In genomic region chr18:49355028-49355427, GRCh38 we compare ENCODE assay signal across 24 cellular contexts.
"Had no signal": no experiment of that assay in that cellular context is flagged by ENCODE, and none has a peak within 500 bp of the region (broad histone marks: within the 10 kb centered on the region; RNA-seq: fewer than 3 reads in every experiment).

No MANE protein-coding gene starts in this region.

- H3K4me1 ChIP-seq: SJSA1 had no signal

- FAIRE-seq: HepG2 had no signal

- H3K27ac ChIP-seq: KMS-11, SJSA1, SK-N-MC had no signal

- ATAC-seq: HepG2 had no signal

- H3K27me3 ChIP-seq: SJSA1 had no signal

- H3K36me3 ChIP-seq: SJSA1 had no signal

- DNase-seq: IMR-90, Kasumi-1, MM.1S, NCI-H1092, NCI-H1105 treated with DMSO at 0.1 percent for 48 hours, NCI-H1417 treated with DMSO at 0.1 percent for 48 hours, NCI-H146, NCI-H1694 treated with DMSO at 0.1 percent for 48 hours, NCI-H1930, NCI-H2081 treated with DMSO at 0.1 percent for 48 hours, NCI-H2171, NCI-H226, NCI-H446, NCI-H510A, NCI-H524 treated with DMSO at 0.1 percent for 48 hours, NCI-H69, NCI-H774, Right ventricle myocardium superior, RPMI8226, SIG-M5 had no signal

- H3K4me3 ChIP-seq: SJSA1, SK-N-MC had no signal

- H3K9me3 ChIP-seq: SJSA1 had no signal
